14 cellular contexts compared by ENCODE assay signal in genomic region chr22:19997561-19998231, GRCh38.
"Had no signal": no experiment of that assay in that cellular context is flagged by ENCODE, and none has a peak within 500 bp of the region (broad histone marks: within the 10 kb centered on the region; RNA-seq: fewer than 3 reads in every experiment).

No MANE protein-coding gene starts in this region.

- H3K9me3 Mint-ChIP-seq: activated naive CD8-positive, alpha-beta T cell treated with anti-CD3 and anti-CD28 coated beads, Interleukin-2, amount 10 ng/mL, durations not matched to agents 7 days and 5 days had no signal

- H3K27ac Mint-ChIP-seq: activated CD4-positive, alpha-beta memory T cell treated with anti-CD3 and anti-CD28 coated beads, Interleukin-2, amount 10 ng/mL, durations not matched to agents 7 days and 5 days; activated CD4-positive, alpha-beta T cell treated with anti-CD3 and anti-CD28 coated beads for 36 hours; activated naive CD8-positive, alpha-beta T cell treated with anti-CD3 and anti-CD28 coated beads, Interleukin-2, amount 10 ng/mL, durations not matched to agents 7 days and 5 days; activated T-cell treated with anti-CD3 and anti-CD28 coated beads, Interleukin-2, amount 50 U/mL, for 72 hours; naive thymus-derived CD8-positive, alpha-beta T cell had no signal

- H3K27me3 ChIP-seq: colonic mucosa, stomach, uterus had no signal

- ATAC-seq: activated CD4-positive, alpha-beta T cell treated with anti-CD3 and anti-CD28 coated beads for 36 hours; activated T-cell treated with anti-CD3 and anti-CD28 coated beads, Interleukin-2, amount 50 U/mL, for 72 hours; lower lobe of right lung; naive thymus-derived CD8-positive, alpha-beta T cell had no signal

- H3K4me3 Mint-ChIP-seq: activated CD4-positive, alpha-beta memory T cell treated with anti-CD3 and anti-CD28 coated beads, Interleukin-2, amount 10 ng/mL, durations not matched to agents 7 days and 5 days; activated CD4-positive, alpha-beta T cell treated with anti-CD3 and anti-CD28 coated beads for 36 hours; activated naive CD8-positive, alpha-beta T cell treated with anti-CD3 and anti-CD28 coated beads, Interleukin-2, amount 10 ng/mL, durations not matched to agents 7 days and 5 days; activated T-cell treated with anti-CD3 and anti-CD28 coated beads, Interleukin-2, amount 50 U/mL, for 72 hours; naive thymus-derived CD8-positive, alpha-beta T cell had no signal

- H3K4me1 ChIP-seq: colonic mucosa had no signal

- H3K36me3 Mint-ChIP-seq: activated naive CD8-positive, alpha-beta T cell treated with anti-CD3 and anti-CD28 coated beads, Interleukin-2, amount 10 ng/mL, durations not matched to agents 7 days and 5 days had no signal

- H3K4me3 ChIP-seq: colonic mucosa, lower lobe of right lung, stomach, thoracic aorta, uterus had no signal

- DNase-seq: activated CD4-positive, alpha-beta memory T cell treated with anti-CD3 and anti-CD28 coated beads, Interleukin-2, amount 10 ng/mL, durations not matched to agents 7 days and 5 days; activated CD4-positive, alpha-beta T cell treated with anti-CD3 and anti-CD28 coated beads for 36 hours; activated naive CD8-positive, alpha-beta T cell treated with anti-CD3 and anti-CD28 coated beads, Interleukin-2, amount 10 ng/mL, durations not matched to agents 7 days and 5 days; activated T-cell treated with anti-CD3 and anti-CD28 coated beads, Interleukin-2, amount 50 U/mL, for 72 hours; colonic mucosa; effector CD4-positive, alpha-beta T cell; hippocampal formation; kidney glomerular epithelial cell; lower lobe of right lung; stimulated activated CD4-positive, alpha-beta T cell treated with anti-CD3 and anti-CD28 coated beads, Interleukin-4, amount 100 ng/mL, for 4 hours; stomach; uterus had no signal

- H3K36me3 ChIP-seq: colonic mucosa, lower lobe of right lung, stomach, thoracic aorta, uterus had no signal

- H3K27me3 Mint-ChIP-seq: activated CD4-positive, alpha-beta T cell treated with anti-CD3 and anti-CD28 coated beads for 36 hours had no signal

- H3K4me1 Mint-ChIP-seq: activated CD4-positive, alpha-beta memory T cell treated with anti-CD3 and anti-CD28 coated beads, Interleukin-2, amount 10 ng/mL, durations not matched to agents 7 days and 5 days; activated CD4-positive, alpha-beta T cell treated with anti-CD3 and anti-CD28 coated beads for 36 hours; activated naive CD8-positive, alpha-beta T cell treated with anti-CD3 and anti-CD28 coated beads, Interleukin-2, amount 10 ng/mL, durations not matched to agents 7 days and 5 days had no signal

- H3K27ac ChIP-seq: colonic mucosa, uterus had no signal

- H3K9me3 ChIP-seq: colonic mucosa, lower lobe of right lung, stomach, thoracic aorta, uterus had no signal
